ENCODE assay signal across 9 cellular contexts in the genomic region with DNA sequence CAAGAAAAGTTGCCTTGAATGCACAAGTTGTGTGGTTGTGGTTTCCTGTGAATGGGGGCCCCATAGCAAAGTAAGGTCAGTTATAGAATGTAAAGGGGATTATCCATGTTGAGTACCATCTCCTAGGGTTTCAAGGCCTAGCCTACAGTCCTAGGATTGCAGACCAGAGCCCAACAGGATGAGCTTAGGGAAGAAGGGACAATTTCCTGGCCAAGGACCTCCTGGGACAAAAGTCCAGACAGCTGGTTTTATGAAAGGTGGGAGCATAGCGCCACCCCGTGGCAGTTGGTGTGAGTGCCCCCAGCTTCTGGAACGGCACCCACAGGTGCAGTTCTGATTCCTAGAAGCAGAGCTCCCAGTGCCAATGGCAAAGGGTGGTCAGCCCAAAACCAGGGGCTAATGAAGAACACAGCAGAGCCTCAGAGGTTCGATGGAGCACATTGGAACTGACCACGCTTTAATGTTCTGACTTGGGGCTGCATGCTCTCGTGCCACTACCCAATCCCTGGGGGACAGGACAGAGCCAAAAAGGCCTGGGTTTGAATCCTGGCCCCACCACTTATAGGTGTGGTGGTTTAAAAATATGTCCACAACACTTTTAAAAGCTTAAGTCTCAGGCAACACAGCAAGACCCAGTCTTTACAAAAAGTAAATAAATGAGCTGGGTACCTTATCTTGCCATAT. TPM values are rescaled to one million over a fixed set of nuclear protein-coding genes. Genes with fewer than 3 reads are reported as not detected.
DNase-seq lines count a peak whose midpoint lies in the region; ATAC-seq and TF ChIP-seq lines count a peak whose summit lies in the region.
"Had no signal": no experiment of that assay in that cellular context is flagged by ENCODE, and none has a peak within 500 bp of the region (broad histone marks: within the 10 kb centered on the region; RNA-seq: fewer than 3 reads in every experiment).

No MANE protein-coding gene starts in this region.

- H3K36me3 Mint-ChIP-seq in CD4-positive, alpha-beta memory T cell: peaks cover 24 to 29% of the 10 kb centered on the region in 2 donors
- H3K36me3 Mint-ChIP-seq in activated T-cell treated with anti-CD3 and anti-CD28 coated beads, Interleukin-2, amount 50 U/mL, for 4 hours (ENCODE audit: insufficient read depth): peaks cover 22% of the 10 kb centered on the region
- peaks cover 23% of the 10 kb centered on the region for H3K36me3 Mint-ChIP-seq in neural crest cell (ENCODE audit: low read depth)

- no peak overlapping the region for H2AFZ ChIP-seq in OCI-LY7 (ENCODE audit: low read length)

- CTCF ChIA-PET in CD4-positive, alpha-beta memory T cell (lab: Charles Lee; ENCODE audit: partially characterized antibody): interaction anchor here (0.5 to 4.0 kb wide), 31 partner anchors 9 to 596 kb away, joined by 3 to 81 read pairs (median 4); a partner anchor contains a TSS
- CTCF ChIA-PET in OCI-LY7 (lab: Charles Lee; ENCODE audit: unreplicated experiment): interaction anchor here (0.6 to 1.5 kb wide), 6 partner anchors 11 to 156 kb away, joined by 3 to 4 read pairs (median 3); no protein-coding TSS in a partner anchor

- ATAC-seq in HG03354 (IDR thresholded peaks at IDR 0.05; ENCODE audit: poor library complexity, severe bottlenecking, unreplicated experiment) (peak; percentile 46), GM21723 (IDR thresholded peaks at IDR 0.05; ENCODE audit: unreplicated experiment) (no peak)
- ATAC-seq in activated T-cell treated with anti-CD3 and anti-CD28 coated beads, Interleukin-2, amount 50 U/mL, for 4 hours: peak; percentile 70 to 72

- no peak overlapping the region for H3K4me3 ChIP-seq in CD4-positive, alpha-beta memory T cell (ENCODE audit: low read length in 2 of 2)
- H3K4me3 ChIP-seq in OCI-LY7 (ENCODE audit: low read depth, low read length, poor library complexity, severe bottlenecking): no peak overlapping the region
- H3K4me3 ChIP-seq: SK-N-MC had no signal

- H3K27ac Mint-ChIP-seq in CD4-positive, alpha-beta memory T cell: peak overlapping the region in 3 of 7 donors; percentile 30 to 59 (median 53)
- peak overlapping the region; percentile 67 for H3K27ac Mint-ChIP-seq in neural crest cell (ENCODE audit: unreplicated experiment)

- no peak overlapping the region for H3K4me2 ChIP-seq in OCI-LY7 (ENCODE audit: low read length)

- TF ChIP-seq CTCF in OCI-LY7 (conservative IDR thresholded peaks at IDR 0.05; ENCODE audit: low read length): peak; percentile 97
- peak; percentile 88 for TF ChIP-seq CTCF in neural crest cell (conservative IDR thresholded peaks at IDR 0.05)

- no peak overlapping the region for H3K27ac ChIP-seq in CD4-positive, alpha-beta memory T cell (ENCODE audit: low read depth, low read length)
- H3K27ac ChIP-seq in OCI-LY7 (ENCODE audit: low read depth, low read length, poor library complexity, severe bottlenecking): no peak overlapping the region
- H3K27ac ChIP-seq: SK-N-MC had no signal

- intact Hi-C loops in CD4-positive, alpha-beta memory T cell (cut with micrococcal nuclease): loop anchor here (1.0 to 10.0 kb wide), 2 partner anchors 244 to 945 kb away; a partner anchor contains a TSS
- intact Hi-C loops in OCI-LY7 (cut with micrococcal nuclease; ENCODE audit: unreplicated experiment): loop anchor here (1.0 kb wide), 1 partner anchor 154 kb away; no protein-coding TSS in a partner anchor

- H3K4me1 Mint-ChIP-seq in CD4-positive, alpha-beta memory T cell: peaks cover 7 to 14% (median 10%) of the 10 kb centered on the region in 4 donors
- peaks cover 12% of the 10 kb centered on the region for H3K4me1 Mint-ChIP-seq in activated T-cell treated with anti-CD3 and anti-CD28 coated beads, Interleukin-2, amount 50 U/mL, for 4 hours (ENCODE audit: low read depth)
- H3K4me1 Mint-ChIP-seq in neural crest cell: peaks cover 3% of the 10 kb centered on the region

- H3K36me3 ChIP-seq in CD4-positive, alpha-beta memory T cell (ENCODE audit: insufficient read depth, low read length): peaks cover 5% of the 10 kb centered on the region
- 0 out of 2 replicates have a peak, but pooled peaks cover 6% of the 10 kb centered on the region for H3K36me3 ChIP-seq in OCI-LY7 (ENCODE audit: insufficient read depth, low read length)

- H3K9me3 ChIP-seq in CD4-positive, alpha-beta memory T cell (ENCODE audit: control insufficient read depth in 1 of 2, low read length in 2 of 2): no peaks in the 10 kb centered on the region
- no peaks in the 10 kb centered on the region for H3K9me3 ChIP-seq in OCI-LY7 (ENCODE audit: low read length)

- POLR2A ChIA-PET in CD4-positive, alpha-beta memory T cell (lab: Charles Lee; ENCODE audit: partially characterized antibody): interaction anchor here (0.6 to 2.4 kb wide), 5 partner anchors 11 to 478 kb away, joined by 3 to 12 read pairs (median 6); a partner anchor contains a TSS
- POLR2A ChIA-PET in OCI-LY7 (lab: Charles Lee): interaction anchor here (0.6 to 1.0 kb wide), 3 partner anchors 28 to 495 kb away, joined by 3 read pairs; a partner anchor contains a TSS

- H3K27me3 Mint-ChIP-seq in CD4-positive, alpha-beta memory T cell: no peaks in the 10 kb centered on the region
- no peaks in the 10 kb centered on the region for H3K27me3 Mint-ChIP-seq in activated T-cell treated with anti-CD3 and anti-CD28 coated beads, Interleukin-2, amount 50 U/mL, for 4 hours (ENCODE audit: low read depth)
- no peaks in the 10 kb centered on the region for H3K27me3 Mint-ChIP-seq in neural crest cell (ENCODE audit: low read depth)

- peaks cover 12% of the 10 kb centered on the region for H3K4me1 ChIP-seq in CD4-positive, alpha-beta memory T cell (ENCODE audit: insufficient read depth, low read length)
- no peaks in the 10 kb centered on the region for H3K4me1 ChIP-seq in OCI-LY7 (ENCODE audit: insufficient read depth, low read length, poor library complexity, severe bottlenecking)

- no peaks in the 10 kb centered on the region for H3K9me3 Mint-ChIP-seq in CD4-positive, alpha-beta memory T cell
- no peaks in the 10 kb centered on the region for H3K9me3 Mint-ChIP-seq in activated T-cell treated with anti-CD3 and anti-CD28 coated beads, Interleukin-2, amount 50 U/mL, for 4 hours
- H3K9me3 Mint-ChIP-seq in neural crest cell: no peaks in the 10 kb centered on the region

- BruUV-seq in OCI-LY7 (replicated peaks; lab: Mats Ljungman, UMichigan): no TSS peak

- no peaks in the 10 kb centered on the region for H3K27me3 ChIP-seq in CD4-positive, alpha-beta memory T cell (ENCODE audit: insufficient read depth, low read length)

- no peak overlapping the region for H3K4me3 Mint-ChIP-seq in CD4-positive, alpha-beta memory T cell
- no peak overlapping the region for H3K4me3 Mint-ChIP-seq in activated T-cell treated with anti-CD3 and anti-CD28 coated beads, Interleukin-2, amount 50 U/mL, for 4 hours
- H3K4me3 Mint-ChIP-seq in neural crest cell: no peak overlapping the region

- DNase-seq in CD4-positive, alpha-beta memory T cell: peak; percentile 56 to 70 (median 60)
- DNase-seq in OCI-LY7 (ENCODE audit: low spot score) (peak; percentile 71), fibroblast of peridontal ligament (ENCODE audit: extremely low read depth) (peak; percentile 66), neural crest cell (ENCODE audit: low read depth, low spot score) (peak; percentile 73), stromal cell of bone marrow (ENCODE audit: low read depth) (peak; percentile 28)
- peak; percentile 69 for DNase-seq in activated T-cell treated with anti-CD3 and anti-CD28 coated beads, Interleukin-2, amount 50 U/mL, for 4 hours

- H3K9me2 ChIP-seq in OCI-LY7 (ENCODE audit: insufficient read depth, low read length): no peaks in the 10 kb centered on the region

- no peaks in the 10 kb centered on the region for H3K79me2 ChIP-seq in OCI-LY7 (ENCODE audit: insufficient read depth, low read depth, low read length)

- no peaks in the 10 kb centered on the region for H4K20me1 ChIP-seq in OCI-LY7 (ENCODE audit: insufficient read depth, low read length)

RNA-seq across cellular contexts. Expression of a gene that starts 25.8 kb away (rescaled TPM):
- 10 to 100 TPM; 27.4 to 31.2 TPM for total RNA-seq in CD4-positive, alpha-beta memory T cell
- polyA plus RNA-seq in CD4-positive, alpha-beta memory T cell: 10 to 100 TPM; 24.1 to 38.1 TPM
- total RNA-seq in OCI-LY7 (2014; rRNA removed; shearing (Covaris generic)): 12.4 and 18.1 TPM in 2 replicates
- total RNA-seq in OCI-LY7 (2022) (22.1 and 23.0 TPM in 2 replicates), neural crest cell (33.4 and 41.8 TPM in 2 replicates)
- total RNA-seq in activated T-cell treated with anti-CD3 and anti-CD28 coated beads, Interleukin-2, amount 50 U/mL, for 4 hours: 10 to 100 TPM; 20.4 to 26.6 (median 20.6) TPM

RNA-seq across cellular contexts. Expression of a gene that starts 27.6 kb away (rescaled TPM):
- total RNA-seq in CD4-positive, alpha-beta memory T cell: 10 to 100 TPM; 18.9 to 23.9 TPM
- 10 to 100 TPM; 43.5 to 71.0 TPM for polyA plus RNA-seq in CD4-positive, alpha-beta memory T cell
- 19.4 and 27.6 TPM in 2 replicates for total RNA-seq in OCI-LY7 (2014; rRNA removed; shearing (Covaris generic))
- total RNA-seq in OCI-LY7 (2022) (37.4 and 40.9 TPM in 2 replicates), neural crest cell (33.6 and 38.8 TPM in 2 replicates)
- 10 to 100 TPM; 19.6 to 34.5 (median 20.6) TPM for total RNA-seq in activated T-cell treated with anti-CD3 and anti-CD28 coated beads, Interleukin-2, amount 50 U/mL, for 4 hours

RNA-seq across cellular contexts. Expression of a gene that starts 27.7 kb away (rescaled TPM):
- 10 to 100 TPM; 79.8 to 80.1 TPM for total RNA-seq in CD4-positive, alpha-beta memory T cell
- polyA plus RNA-seq in CD4-positive, alpha-beta memory T cell: 100 to 1,000 TPM; 155 to 159 TPM
- 110 and 155 TPM in 2 replicates for total RNA-seq in OCI-LY7 (2014; rRNA removed; shearing (Covaris generic))
- 253 and 263 TPM in 2 replicates for total RNA-seq in OCI-LY7 (2022)
- 100 to 1,000 TPM; 274 to 310 (median 296) TPM for total RNA-seq in activated T-cell treated with anti-CD3 and anti-CD28 coated beads, Interleukin-2, amount 50 U/mL, for 4 hours
- total RNA-seq in neural crest cell: 169 and 173 TPM in 2 replicates
